Comparison of ENCODE assay signal across 36 cellular contexts in genomic region chr1:87927391-87928073, GRCh38.
DNase-seq lines count a peak whose midpoint lies in the region; ATAC-seq and TF ChIP-seq lines count a peak whose summit lies in the region.
"Had no signal": no experiment of that assay in that cellular context is flagged by ENCODE, and none has a peak within 500 bp of the region (broad histone marks: within the 10 kb centered on the region; RNA-seq: fewer than 3 reads in every experiment).

No MANE protein-coding gene starts in this region.

- DNase-seq in mammary epithelial cell: peak; percentile 49
- DNase-seq in breast epithelium (ENCODE audit: low spot score in 2 of 2): no peak
- peak; percentile 37 for DNase-seq in amniotic epithelial cell (ENCODE audit: low read depth)
- DNase-seq in islet precursor cell: peak; percentile 52
- no peak for DNase-seq in COR-L47 (lab: John Stamatoyannopoulos, UW)
- DNase-seq in GM20000 (ENCODE audit: low spot score): no peak
- DNase-seq in NCI-H1694 treated with DMSO at 0.1 percent for 48 hours (lab: John Stamatoyannopoulos, UW): no peak
- DNase-seq: activated CD4-positive, alpha-beta T cell treated with anti-CD3 and anti-CD28 coated beads, Interleukin-2, amount 50 U/mL, for 1 hour; activated gamma-delta T cell; activated naive CD8-positive, alpha-beta T cell treated with anti-CD3 and anti-CD28 coated beads, Interleukin-2, amount 10 ng/mL, durations not matched to agents 7 days and 5 days; activated T-cell treated with anti-CD3 and anti-CD28 coated beads, Interleukin-2, amount 50 U/mL, for 24 hours; DMS79 treated with DMSO at 0.1 percent for 48 hours; effector memory CD8-positive, alpha-beta T cell; foreskin fibroblast; GF-D8; GM23248; heart right ventricle; KBM-7; MM.1S; NCI-H1436; NCI-H345; occipital lobe; Peyer's patch; psoas muscle; sigmoid colon; SJCRH30; stimulated activated CD4-positive, alpha-beta T cell treated with anti-CD3 and anti-CD28 coated beads, Interleukin-4, amount 100 ng/mL, for 1 hour; T-helper 1 cell; tibial artery had no signal

- H3K79me2 ChIP-seq in mammary epithelial cell (ENCODE audit: insufficient read depth, low read length): no peaks in the 10 kb centered on the region

- no peak for TF ChIP-seq POLR2A in breast epithelium (IDR thresholded peaks at IDR 0.05)

- TF ChIP-seq CTCF in mammary epithelial cell (conservative IDR thresholded peaks at IDR 0.05 in 1 of 2, IDR thresholded peaks at IDR 0.05 in 1 of 2; ENCODE audit: extremely low read depth in 1 of 2, insufficient read depth in 1 of 2, low read depth in 1 of 2, low read length in 2 of 2): no peak
- TF ChIP-seq CTCF in breast epithelium (IDR thresholded peaks at IDR 0.05): no peak
- no peak for TF ChIP-seq CTCF in GM20000 (IDR thresholded peaks at IDR 0.05; ENCODE audit: extremely low read depth, missing control alignments)

- H3K4me1 ChIP-seq in mammary epithelial cell (ENCODE audit: insufficient read depth, low read length) (peaks cover 2% of the 10 kb centered on the region), breast epithelium (no peaks in the 10 kb centered on the region)
- H3K4me1 ChIP-seq: ascending aorta, heart right ventricle, psoas muscle, SJCRH30 had no signal

- CTCF ChIA-PET in mammary epithelial cell (lab: Charles Lee; ENCODE audit: low non-redundant PET): no interaction called here

- H3K9me3 ChIP-seq in mammary epithelial cell (replicated peaks; ENCODE audit: insufficient read depth, low read length): no peaks in the 10 kb centered on the region
- peaks cover 0 to 8% of the 10 kb centered on the region in 2 donors for H3K9me3 ChIP-seq in breast epithelium
- H3K9me3 ChIP-seq: Peyer's patch had no signal

- in situ Hi-C loops in mammary epithelial cell (cut with MboI; ENCODE audit: low sequenced_read_pairs in 2 of 2): no loop called here

- no peaks in the 10 kb centered on the region for H3K27me3 ChIP-seq in mammary epithelial cell (ENCODE audit: insufficient read depth, low read length)
- no peaks in the 10 kb centered on the region for H3K27me3 ChIP-seq in breast epithelium
- H3K27me3 ChIP-seq: ascending aorta, heart right ventricle, Peyer's patch, sigmoid colon, SJCRH30, tibial artery had no signal

- H3K36me3 ChIP-seq in mammary epithelial cell (ENCODE audit: insufficient read depth, low read length): no peaks in the 10 kb centered on the region
- no peaks in the 10 kb centered on the region for H3K36me3 ChIP-seq in breast epithelium
- H3K36me3 ChIP-seq: ascending aorta, heart right ventricle, Peyer's patch, sigmoid colon, tibial artery had no signal

- H4K20me1 ChIP-seq in mammary epithelial cell (ENCODE audit: insufficient read depth, low read length): no peaks in the 10 kb centered on the region

- H3K9ac ChIP-seq in mammary epithelial cell (ENCODE audit: insufficient read depth, low read length): no peak overlapping the region
- H3K9ac ChIP-seq: GM23248 had no signal

- H3K4me3 ChIP-seq in mammary epithelial cell (replicated peaks in 1 of 3; ENCODE audit: insufficient read depth in 1 of 3, low read depth in 2 of 3, low read length in 3 of 3): no peak overlapping the region
- no peak overlapping the region for H3K4me3 ChIP-seq in breast epithelium
- H3K4me3 ChIP-seq: ascending aorta, GM23248, heart right ventricle, lung, Peyer's patch, psoas muscle, sigmoid colon, SJCRH30, tibial artery had no signal

- intact Hi-C loops in mammary epithelial cell (cut with micrococcal nuclease) (no loop called here), breast epithelium (cut with DNase I; ENCODE audit: low total_unique reads) (no loop called here)

- peak overlapping the region; percentile 34 for H2AFZ ChIP-seq in mammary epithelial cell (ENCODE audit: low read depth, low read length)
- H2AFZ ChIP-seq: GM23248 had no signal

- BruUV-seq in mammary epithelial cell (replicated peaks; lab: Mats Ljungman, UMichigan): no TSS peak

- H3K27ac ChIP-seq in mammary epithelial cell (ENCODE audit: insufficient read depth, low read depth, low read length): no peak overlapping the region
- H3K27ac ChIP-seq in breast epithelium: no peak overlapping the region
- H3K27ac ChIP-seq: 22Rv1, ascending aorta, C4-2B, GM23248, heart right ventricle, psoas muscle, sigmoid colon, SJCRH30, tibial artery had no signal

- 19% methylated on average over 3 of the region's 3 CpGs for WGBS in mammary epithelial cell (ENCODE audit: low coverage, missing lambda C conversion rate)

- no peak overlapping the region for H3K4me2 ChIP-seq in mammary epithelial cell (ENCODE audit: insufficient read depth, low read depth, low read length)

- dilution Hi-C loops in mammary epithelial cell (cut with HindIII; ENCODE audit: low sequenced_read_pairs): no loop called here

- ATAC-seq in HG02840 (IDR thresholded peaks at IDR 0.05; ENCODE audit: low FRiP score, unreplicated experiment): no peak
- ATAC-seq: effector memory CD8-positive, alpha-beta T cell; heart right ventricle; natural killer cell treated with Interleukin-12 subunit alpha and Interleukin-12 subunit beta and Interleukin-15 and Interleukin-18, amount 100 ng/mL, for 72 hours; psoas muscle; WTC11 had no signal

Comparison
In these comparisons a context has a peak if more than half of its experiments do, and no peak if none do; other contexts are left out.
1. DNase-seq: peak in mammary epithelial cell (single experiment), amniotic epithelial cell (single experiment) and islet precursor cell (single experiment); none in breast epithelium (0 of 2), COR-L47 (single experiment), GM20000 (single experiment) and NCI-H1694 treated with DMSO at 0.1 percent for 48 hours (single experiment).